Comparison of ENCODE assay signal across 2 cellular contexts in genomic region chr9:114080773-114081440, GRCh38.
A peak's percentile ranks its signal among the peaks of the same experiment; 100 is the strongest.
TF ChIP-seq lines count a peak whose summit lies in the region.

No MANE protein-coding gene starts in this region.

TF ChIP-seq in HepG2, 621 proteins besides CTCF, POLR2A, EP300 and RAD21 (continues in another document):
- TF ChIP-seq AGO2 (optimal IDR thresholded peaks at IDR 0.05; ENCODE audit: low read depth, low read length) (no peak), ZNF263 (CRISPR knock-in tag; IDR thresholded peaks at IDR 0.05) (peak; percentile 93), SMARCE1 (IDR thresholded peaks at IDR 0.05; ENCODE audit: borderline replicate concordance) (no peak), MLLT10 (CRISPR knock-in tag; IDR thresholded peaks at IDR 0.05) (no peak), KLF6 (CRISPR knock-in tag; IDR thresholded peaks at IDR 0.05) (no peak), ERF (CRISPR knock-in tag; IDR thresholded peaks at IDR 0.05) (peak; percentile 77), ZNF224 (CRISPR knock-in tag; IDR thresholded peaks at IDR 0.05) (peak; percentile 83; the same call in 1 of the 2 replicates), ZBTB8A (CRISPR knock-in tag; IDR thresholded peaks at IDR 0.05; ENCODE audit: borderline replicate concordance, low read depth) (no peak), ELF1 (CRISPR knock-in tag; IDR thresholded peaks at IDR 0.05) (no peak; the same call in 1 of the 2 replicates), ARNT2 (CRISPR knock-in tag; IDR thresholded peaks at IDR 0.05; ENCODE audit: low read depth) (no peak; the same call in 1 of the 2 replicates), ATF3 (CRISPR knock-in tag; IDR thresholded peaks at IDR 0.05) (no peak; the same call in 1 of the 2 replicates), SNAPC2 (CRISPR knock-in tag; IDR thresholded peaks at IDR 0.05) (no peak), MED1 (CRISPR knock-in tag; IDR thresholded peaks at IDR 0.05) (peak; percentile 97), ZNF777 (CRISPR knock-in tag; IDR thresholded peaks at IDR 0.05) (no peak), BCL6 (CRISPR knock-in tag; IDR thresholded peaks at IDR 0.05) (peak; percentile 80), ZNF121 (CRISPR knock-in tag; IDR thresholded peaks at IDR 0.05) (no peak), RNF219 (CRISPR knock-in tag; IDR thresholded peaks at IDR 0.05) (peak; percentile 47; the same call in 1 of the 2 replicates)
- TF ChIP-seq, protein P1, sequence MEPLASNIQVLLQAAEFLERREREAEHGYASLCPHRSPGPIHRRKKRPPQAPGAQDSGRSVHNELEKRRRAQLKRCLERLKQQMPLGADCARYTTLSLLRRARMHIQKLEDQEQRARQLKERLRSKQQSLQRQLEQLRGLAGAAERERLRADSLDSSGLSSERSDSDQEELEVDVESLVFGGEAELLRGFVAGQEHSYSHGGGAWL (CRISPR knock-in tag; IDR thresholded peaks at IDR 0.05), result no peak
- TF ChIP-seq, protein P2, sequence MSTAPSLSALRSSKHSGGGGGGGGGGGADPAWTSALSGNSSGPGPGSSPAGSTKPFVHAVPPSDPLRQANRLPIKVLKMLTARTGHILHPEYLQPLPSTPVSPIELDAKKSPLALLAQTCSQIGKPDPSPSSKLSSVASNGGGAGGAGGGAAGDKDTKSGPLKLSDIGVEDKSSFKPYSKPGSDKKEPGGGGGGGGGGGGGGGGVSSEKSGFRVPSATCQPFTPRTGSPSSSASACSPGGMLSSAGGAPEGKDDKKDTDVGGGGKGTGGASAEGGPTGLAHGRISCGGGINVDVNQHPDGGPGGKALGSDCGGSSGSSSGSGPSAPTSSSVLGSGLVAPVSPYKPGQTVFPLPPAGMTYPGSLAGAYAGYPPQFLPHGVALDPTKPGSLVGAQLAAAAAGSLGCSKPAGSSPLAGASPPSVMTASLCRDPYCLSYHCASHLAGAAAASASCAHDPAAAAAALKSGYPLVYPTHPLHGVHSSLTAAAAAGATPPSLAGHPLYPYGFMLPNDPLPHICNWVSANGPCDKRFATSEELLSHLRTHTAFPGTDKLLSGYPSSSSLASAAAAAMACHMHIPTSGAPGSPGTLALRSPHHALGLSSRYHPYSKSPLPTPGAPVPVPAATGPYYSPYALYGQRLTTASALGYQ (CRISPR knock-in tag; IDR thresholded peaks at IDR 0.05), result peak; percentile 89
- TF ChIP-seq, protein P3, sequence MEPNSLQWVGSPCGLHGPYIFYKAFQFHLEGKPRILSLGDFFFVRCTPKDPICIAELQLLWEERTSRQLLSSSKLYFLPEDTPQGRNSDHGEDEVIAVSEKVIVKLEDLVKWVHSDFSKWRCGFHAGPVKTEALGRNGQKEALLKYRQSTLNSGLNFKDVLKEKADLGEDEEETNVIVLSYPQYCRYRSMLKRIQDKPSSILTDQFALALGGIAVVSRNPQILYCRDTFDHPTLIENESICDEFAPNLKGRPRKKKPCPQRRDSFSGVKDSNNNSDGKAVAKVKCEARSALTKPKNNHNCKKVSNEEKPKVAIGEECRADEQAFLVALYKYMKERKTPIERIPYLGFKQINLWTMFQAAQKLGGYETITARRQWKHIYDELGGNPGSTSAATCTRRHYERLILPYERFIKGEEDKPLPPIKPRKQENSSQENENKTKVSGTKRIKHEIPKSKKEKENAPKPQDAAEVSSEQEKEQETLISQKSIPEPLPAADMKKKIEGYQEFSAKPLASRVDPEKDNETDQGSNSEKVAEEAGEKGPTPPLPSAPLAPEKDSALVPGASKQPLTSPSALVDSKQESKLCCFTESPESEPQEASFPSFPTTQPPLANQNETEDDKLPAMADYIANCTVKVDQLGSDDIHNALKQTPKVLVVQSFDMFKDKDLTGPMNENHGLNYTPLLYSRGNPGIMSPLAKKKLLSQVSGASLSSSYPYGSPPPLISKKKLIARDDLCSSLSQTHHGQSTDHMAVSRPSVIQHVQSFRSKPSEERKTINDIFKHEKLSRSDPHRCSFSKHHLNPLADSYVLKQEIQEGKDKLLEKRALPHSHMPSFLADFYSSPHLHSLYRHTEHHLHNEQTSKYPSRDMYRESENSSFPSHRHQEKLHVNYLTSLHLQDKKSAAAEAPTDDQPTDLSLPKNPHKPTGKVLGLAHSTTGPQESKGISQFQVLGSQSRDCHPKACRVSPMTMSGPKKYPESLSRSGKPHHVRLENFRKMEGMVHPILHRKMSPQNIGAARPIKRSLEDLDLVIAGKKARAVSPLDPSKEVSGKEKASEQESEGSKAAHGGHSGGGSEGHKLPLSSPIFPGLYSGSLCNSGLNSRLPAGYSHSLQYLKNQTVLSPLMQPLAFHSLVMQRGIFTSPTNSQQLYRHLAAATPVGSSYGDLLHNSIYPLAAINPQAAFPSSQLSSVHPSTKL (CRISPR knock-in tag; IDR thresholded peaks at IDR 0.05), result peak; percentile 81
- TF ChIP-seq, protein P4, sequence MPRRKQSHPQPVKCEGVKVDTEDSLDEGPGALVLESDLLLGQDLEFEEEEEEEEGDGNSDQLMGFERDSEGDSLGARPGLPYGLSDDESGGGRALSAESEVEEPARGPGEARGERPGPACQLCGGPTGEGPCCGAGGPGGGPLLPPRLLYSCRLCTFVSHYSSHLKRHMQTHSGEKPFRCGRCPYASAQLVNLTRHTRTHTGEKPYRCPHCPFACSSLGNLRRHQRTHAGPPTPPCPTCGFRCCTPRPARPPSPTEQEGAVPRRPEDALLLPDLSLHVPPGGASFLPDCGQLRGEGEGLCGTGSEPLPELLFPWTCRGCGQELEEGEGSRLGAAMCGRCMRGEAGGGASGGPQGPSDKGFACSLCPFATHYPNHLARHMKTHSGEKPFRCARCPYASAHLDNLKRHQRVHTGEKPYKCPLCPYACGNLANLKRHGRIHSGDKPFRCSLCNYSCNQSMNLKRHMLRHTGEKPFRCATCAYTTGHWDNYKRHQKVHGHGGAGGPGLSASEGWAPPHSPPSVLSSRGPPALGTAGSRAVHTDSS (CRISPR knock-in tag; conservative IDR thresholded peaks at IDR 0.05), result no peak

TF ChIP-seq in GM23338, 12 proteins besides CTCF, POLR2A, EP300 and RAD21:
- no peak for TF ChIP-seq STAT1 (IDR thresholded peaks at IDR 0.05; ENCODE audit: unreplicated experiment)
